24 cellular contexts compared by ENCODE assay signal in the genomic region with DNA sequence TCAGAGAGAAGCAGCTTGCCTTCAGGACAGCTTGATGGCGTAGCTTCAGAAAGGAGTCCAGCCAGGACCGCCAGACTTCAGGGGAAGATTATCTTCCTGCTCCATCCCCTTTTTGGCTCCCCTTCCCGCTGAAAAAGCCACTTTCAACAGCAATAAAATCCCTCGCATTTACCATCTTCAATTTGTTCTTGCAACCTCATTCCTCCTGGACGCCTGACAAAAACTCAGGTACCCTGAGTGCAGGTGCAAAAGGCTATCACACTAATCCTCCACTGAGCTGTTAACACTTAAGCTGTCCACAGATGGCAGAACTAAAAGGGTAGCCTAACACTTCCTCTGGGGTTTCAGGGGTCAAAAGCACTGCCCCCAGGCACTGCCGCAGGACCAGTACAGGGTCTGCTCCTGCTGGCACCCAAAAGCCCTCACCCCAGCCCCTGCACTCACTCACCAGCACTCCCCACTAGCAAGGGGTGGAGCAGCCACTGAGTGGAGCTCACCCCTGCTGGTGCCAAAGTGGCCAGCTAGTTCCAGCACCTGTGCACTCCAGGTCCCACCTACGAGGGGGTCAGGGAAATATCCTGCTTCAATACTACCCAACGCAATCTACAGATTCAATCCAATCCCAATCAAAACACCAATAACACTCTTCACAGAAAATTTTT.
"Had no signal": no experiment of that assay in that cellular context is flagged by ENCODE, and none has a peak within 500 bp of the region (broad histone marks: within the 10 kb centered on the region; RNA-seq: fewer than 3 reads in every experiment).

No MANE protein-coding gene starts in this region.

- H3K4me1 Mint-ChIP-seq: immature natural killer cell; memory B cell; stimulated activated effector memory CD8-positive, alpha-beta T cell treated with anti-CD3 and anti-CD28 coated beads, Interleukin-12 subunit alpha, Interleukin-12 subunit beta, amount 100 ng/mL, for 72 hours had no signal

- H3K36me3 ChIP-seq: esophagus muscularis mucosa, gastroesophageal sphincter, left ventricle myocardium inferior, lower lobe of right lung, right lobe of liver, tibial nerve had no signal

- H3K9me3 ChIP-seq: esophagus muscularis mucosa, gastroesophageal sphincter, left ventricle myocardium inferior, lower lobe of right lung, psoas muscle, right lobe of liver, testis, tibial nerve had no signal

- H3K79me2 ChIP-seq: parathyroid adenoma had no signal

- H3K27ac Mint-ChIP-seq: dendritic cell treated with granulocyte-macrophage colony-stimulating factor and Interleukin-4, amounts not matched to agents 40 ng/mL and 50 ng/mL, for 4 days; effector memory CD8-positive, alpha-beta T cell; immature natural killer cell; memory B cell; natural killer cell treated with Interleukin-12 subunit alpha and Interleukin-12 subunit beta and Interleukin-15 and Interleukin-18, amount 100 ng/mL, for 72 hours; stimulated activated effector memory CD8-positive, alpha-beta T cell treated with anti-CD3 and anti-CD28 coated beads, Interleukin-12 subunit alpha, Interleukin-12 subunit beta, amount 100 ng/mL, for 72 hours; stimulated activated naive CD8-positive, alpha-beta T cell treated with anti-CD3 and anti-CD28 coated beads, Interleukin-15, Interleukin-2, amounts not matched to agents 100 ng/mL and 50 ng/mL, for 24 hours had no signal

- H3K4me1 ChIP-seq: esophagus muscularis mucosa, gastroesophageal sphincter, left ventricle myocardium inferior, lower lobe of right lung, parathyroid adenoma, psoas muscle, right lobe of liver, testis, tibial nerve had no signal

- H3K27ac ChIP-seq: epithelial cell of prostate, esophagus muscularis mucosa, gastroesophageal sphincter, left ventricle myocardium inferior, lower lobe of right lung, parathyroid adenoma, psoas muscle, right lobe of liver, testis, tibial nerve had no signal

- H3K27me3 Mint-ChIP-seq: dendritic cell treated with granulocyte-macrophage colony-stimulating factor and Interleukin-4, amounts not matched to agents 40 ng/mL and 50 ng/mL, for 4 days; effector memory CD8-positive, alpha-beta T cell; memory B cell; natural killer cell treated with Interleukin-12 subunit alpha and Interleukin-12 subunit beta and Interleukin-15 and Interleukin-18, amount 100 ng/mL, for 72 hours; stimulated activated naive CD8-positive, alpha-beta T cell treated with anti-CD3 and anti-CD28 coated beads, Interleukin-15, Interleukin-2, amounts not matched to agents 100 ng/mL and 50 ng/mL, for 24 hours had no signal

- H2AFZ ChIP-seq: parathyroid adenoma had no signal

- ATAC-seq: effector memory CD8-positive, alpha-beta T cell; gastroesophageal sphincter; left cardiac atrium; lower lobe of right lung; psoas muscle; right lobe of liver; stimulated activated effector memory CD8-positive, alpha-beta T cell treated with anti-CD3 and anti-CD28 coated beads, Interleukin-12 subunit alpha, Interleukin-12 subunit beta, amount 100 ng/mL, for 72 hours had no signal

- H3K9me3 Mint-ChIP-seq: dendritic cell treated with granulocyte-macrophage colony-stimulating factor and Interleukin-4, amounts not matched to agents 40 ng/mL and 50 ng/mL, for 4 days had no signal

- H3K4me3 Mint-ChIP-seq: dendritic cell treated with granulocyte-macrophage colony-stimulating factor and Interleukin-4, amounts not matched to agents 40 ng/mL and 50 ng/mL, for 4 days; effector memory CD8-positive, alpha-beta T cell; immature natural killer cell; memory B cell; natural killer cell treated with Interleukin-12 subunit alpha and Interleukin-12 subunit beta and Interleukin-15 and Interleukin-18, amount 100 ng/mL, for 72 hours; stimulated activated effector memory CD8-positive, alpha-beta T cell treated with anti-CD3 and anti-CD28 coated beads, Interleukin-12 subunit alpha, Interleukin-12 subunit beta, amount 100 ng/mL, for 72 hours; stimulated activated naive CD8-positive, alpha-beta T cell treated with anti-CD3 and anti-CD28 coated beads, Interleukin-15, Interleukin-2, amounts not matched to agents 100 ng/mL and 50 ng/mL, for 24 hours had no signal

- H3K27me3 ChIP-seq: esophagus muscularis mucosa, gastroesophageal sphincter, right lobe of liver, testis, tibial nerve had no signal

- DNase-seq: effector memory CD8-positive, alpha-beta T cell; immature natural killer cell; kidney; left cardiac atrium; left ventricle myocardium inferior; lower lobe of right lung; midbrain; occipital lobe; psoas muscle; retina; right lobe of liver; stimulated activated CD4-positive, alpha-beta T cell treated with anti-CD3 and anti-CD28 coated beads, Interleukin-4, amount 100 ng/mL, for 1 hour; stimulated activated CD8-positive, alpha-beta memory T cell treated with anti-CD3 and anti-CD28 coated beads, Interleukin-4, amount 100 ng/mL, for 48 hours; testis had no signal

- H3K36me3 Mint-ChIP-seq: immature natural killer cell; memory B cell; natural killer cell treated with Interleukin-12 subunit alpha and Interleukin-12 subunit beta and Interleukin-15 and Interleukin-18, amount 100 ng/mL, for 72 hours; stimulated activated effector memory CD8-positive, alpha-beta T cell treated with anti-CD3 and anti-CD28 coated beads, Interleukin-12 subunit alpha, Interleukin-12 subunit beta, amount 100 ng/mL, for 72 hours had no signal

- H3K4me3 ChIP-seq: esophagus muscularis mucosa, gastroesophageal sphincter, left ventricle myocardium inferior, lower lobe of right lung, psoas muscle, right lobe of liver, testis, tibial nerve had no signal
